ENCODE assay signal across 18 cellular contexts in the genomic region with DNA sequence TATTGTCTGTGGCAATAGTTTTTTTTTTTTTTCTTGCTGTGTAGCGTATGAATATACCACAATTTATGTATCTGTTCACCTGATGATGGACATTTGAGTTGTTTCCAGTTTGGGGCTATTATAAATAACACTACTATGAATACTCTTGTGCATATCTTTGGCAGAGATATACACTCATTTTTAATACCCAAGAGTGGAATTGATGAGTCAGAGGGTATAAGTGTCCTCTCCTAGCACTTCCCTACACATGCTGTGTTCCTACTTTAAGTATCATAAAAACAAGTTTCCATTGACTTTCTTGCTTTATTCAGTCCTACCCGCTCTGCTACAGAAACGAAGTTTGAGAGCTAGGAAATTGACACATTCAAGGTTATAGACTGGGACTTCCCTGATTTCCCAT. TPM values are rescaled to one million over a fixed set of nuclear protein-coding genes. Genes with fewer than 3 reads are reported as not detected.
DNase-seq lines count a peak whose midpoint lies in the region; ATAC-seq and TF ChIP-seq lines count a peak whose summit lies in the region.
"Had no signal": no experiment of that assay in that cellular context is flagged by ENCODE, and none has a peak within 500 bp of the region (broad histone marks: within the 10 kb centered on the region; RNA-seq: fewer than 3 reads in every experiment).

No MANE protein-coding gene starts in this region.

- intact Hi-C loops in right lobe of liver (cut with DNase I), result no loop called here

- H3K9me3 Mint-ChIP-seq in activated T-helper 17 cell treated with anti-CD3 and anti-CD28 coated beads, Interleukin-2, amount 50 U/mL, for 72 hours, result no peaks in the 10 kb centered on the region
- H3K9me3 Mint-ChIP-seq: activated B cell treated with CpG ODN at 0.5 μM for 24 hours; activated T-helper 1 cell treated with anti-CD3 and anti-CD28 coated beads, Interleukin-12 subunit alpha, Interleukin-12 subunit beta, Interleukin-2, Interleukin-4 antibody, amounts not matched to agents 30 ng/mL and 10 ng/mL and 1 ng/mL, durations not matched to agents 14 hours and 24 hours and 36 hours; T-helper 2 cell treated with Interferon-gamma antibody and Interleukin-4, amounts not matched to agents 5 μg/mL and 100 μg/mL, for 36 hours had no signal

- H3K4me1 Mint-ChIP-seq in activated T-helper 17 cell treated with anti-CD3 and anti-CD28 coated beads, Interleukin-2, amount 50 U/mL, for 72 hours, result no peaks in the 10 kb centered on the region

- H3K27ac ChIP-seq in right lobe of liver, result no peak overlapping the region

- no peak overlapping the region for H3K27ac Mint-ChIP-seq in activated T-helper 17 cell treated with anti-CD3 and anti-CD28 coated beads, Interleukin-2, amount 50 U/mL, for 72 hours
- H3K27ac Mint-ChIP-seq: activated B cell treated with CpG ODN at 0.5 μM for 24 hours; activated T-helper 1 cell treated with anti-CD3 and anti-CD28 coated beads, Interleukin-12 subunit alpha, Interleukin-12 subunit beta, Interleukin-2, Interleukin-4 antibody, amounts not matched to agents 30 ng/mL and 10 ng/mL and 1 ng/mL, durations not matched to agents 14 hours and 24 hours and 36 hours; T-helper 2 cell treated with Interferon-gamma antibody and Interleukin-4, amounts not matched to agents 5 μg/mL and 100 μg/mL, for 36 hours had no signal

- H3K4me3 Mint-ChIP-seq in activated T-helper 17 cell treated with anti-CD3 and anti-CD28 coated beads, Interleukin-2, amount 50 U/mL, for 72 hours, result no peak overlapping the region
- H3K4me3 Mint-ChIP-seq: activated B cell treated with CpG ODN at 0.5 μM for 24 hours; activated T-helper 1 cell treated with anti-CD3 and anti-CD28 coated beads, Interleukin-12 subunit alpha, Interleukin-12 subunit beta, Interleukin-2, Interleukin-4 antibody, amounts not matched to agents 30 ng/mL and 10 ng/mL and 1 ng/mL, durations not matched to agents 14 hours and 24 hours and 36 hours; T-helper 2 cell treated with Interferon-gamma antibody and Interleukin-4, amounts not matched to agents 5 μg/mL and 100 μg/mL, for 36 hours had no signal

- H3K36me3 ChIP-seq in right lobe of liver, result peaks cover 0 to 4% (median 2%) of the 10 kb centered on the region in 4 donors

- H3K4me1 ChIP-seq in right lobe of liver, result no peaks in the 10 kb centered on the region

- TF ChIP-seq CTCF in AG10803 (conservative IDR thresholded peaks at IDR 0.05; ENCODE audit: low read length) (no peak), right lobe of liver (IDR thresholded peaks at IDR 0.05) (no peak)

- DNase-seq in AG10803 (ENCODE audit: low read depth), result peak; percentile 4
- peak; percentile 7 for DNase-seq in ELR (ENCODE audit: low read depth)
- peak; percentile 63 for DNase-seq in iris pigment epithelial cell (ENCODE audit: low read depth)
- no peak for DNase-seq in NCI-H524 treated with DMSO at 0.1 percent for 48 hours (lab: John Stamatoyannopoulos, UW)
- DNase-seq in NCI-H510A (lab: John Stamatoyannopoulos, UW), result no peak
- DNase-seq in right lobe of liver, result no peak
- DNase-seq: activated B cell treated with CpG ODN at 0.5 μM for 24 hours; activated CD8-positive, alpha-beta memory T cell treated with anti-CD3 and anti-CD28 coated beads for 24 hours; caudate nucleus; GDM1; head of caudate nucleus; mucosa of descending colon; NCI-H1436 treated with DMSO at 0.1 percent for 48 hours; NCI-H82 had no signal

- H3K4me3 ChIP-seq in AG10803 (ENCODE audit: low read length) (no peak overlapping the region), right lobe of liver (no peak overlapping the region)
- H3K4me3 ChIP-seq: mucosa of descending colon had no signal

- WGBS in right lobe of liver (ENCODE audit: insufficient coverage, low coverage, low lambda C conversion rate, missing lambda C conversion rate), result 66% methylated on average over 3 of the region's 3 CpGs

- no peaks in the 10 kb centered on the region for H3K9me3 ChIP-seq in right lobe of liver
- H3K9me3 ChIP-seq: mucosa of descending colon had no signal

- no peaks in the 10 kb centered on the region for H3K27me3 Mint-ChIP-seq in activated T-helper 17 cell treated with anti-CD3 and anti-CD28 coated beads, Interleukin-2, amount 50 U/mL, for 72 hours
- H3K27me3 Mint-ChIP-seq: activated B cell treated with CpG ODN at 0.5 μM for 24 hours had no signal

- H3K27me3 ChIP-seq in right lobe of liver, result no peaks in the 10 kb centered on the region

- no peak for TF ChIP-seq POLR2A in right lobe of liver (IDR thresholded peaks at IDR 0.05)

- ATAC-seq in activated T-helper 17 cell treated with anti-CD3 and anti-CD28 coated beads, Interleukin-2, amount 50 U/mL, for 72 hours (replicated peaks), result peak; percentile 23
- no peak for ATAC-seq in right lobe of liver
- ATAC-seq: mucosa of descending colon, Panc1 had no signal

- peaks cover 76% of the 10 kb centered on the region for H3K36me3 Mint-ChIP-seq in activated T-helper 17 cell treated with anti-CD3 and anti-CD28 coated beads, Interleukin-2, amount 50 U/mL, for 72 hours (ENCODE audit: low read depth)

RNA-seq across cellular contexts. Expression of a gene that starts 39.8 kb away (rescaled TPM):
- total RNA-seq in activated T-helper 17 cell treated with anti-CD3 and anti-CD28 coated beads, Interleukin-2, amount 50 U/mL, for 72 hours, result 10 to 100 TPM; 27.0 to 33.4 TPM
- total RNA-seq in right lobe of liver, result 10 to 100 TPM; 15.4 to 28.0 (median 24.7) TPM

Comparison
In these comparisons a context has a peak if more than half of its experiments do, and no peak if none do; other contexts are left out.
1. DNase-seq: peak in AG10803 (single experiment), ELR (single experiment) and iris pigment epithelial cell (single experiment); none in NCI-H524 treated with DMSO at 0.1 percent for 48 hours (single experiment), NCI-H510A (single experiment) and right lobe of liver (0 of 3).